ENCODE assay signal across 15 cellular contexts in the genomic region with DNA sequence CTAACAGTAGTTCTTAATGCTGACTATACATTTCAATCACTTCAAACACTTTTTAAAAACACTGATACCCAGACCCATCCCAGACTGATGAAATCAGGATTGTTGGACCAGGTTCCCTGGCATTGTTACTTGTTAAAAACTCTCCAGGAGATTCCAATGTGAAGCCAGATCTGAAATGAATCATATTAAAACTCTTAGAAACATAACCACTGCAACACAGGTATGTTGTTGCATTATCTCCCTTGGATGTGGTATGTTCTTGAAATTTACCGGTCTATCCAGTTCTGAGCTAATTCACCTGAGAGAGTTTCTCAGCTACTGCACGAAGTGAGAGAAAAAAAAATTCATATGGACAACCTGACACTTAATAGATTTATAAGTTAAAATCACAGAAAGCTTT. TPM values are rescaled to one million over a fixed set of nuclear protein-coding genes. Genes with fewer than 3 reads are reported as not detected.
DNase-seq lines count a peak whose midpoint lies in the region; ATAC-seq, FAIRE-seq and TF ChIP-seq lines count a peak whose summit lies in the region.
"Had no signal": no experiment of that assay in that cellular context is flagged by ENCODE, and none has a peak within 500 bp of the region (broad histone marks: within the 10 kb centered on the region; RNA-seq: fewer than 3 reads in every experiment).

No MANE protein-coding gene starts in this region.

- H3K27me3 ChIP-seq in MG63 (no peaks in the 10 kb centered on the region), upper lobe of left lung (no peaks in the 10 kb centered on the region)
- H3K27me3 ChIP-seq: BLaER1 treated with 17β-estradiol and CSF1 and Interleukin-3, amounts not matched to agents 10 nM and 100 nM had no signal

- ATAC-seq in naive B cell (ENCODE audit: low read depth in 2 of 2), result no peak
- ATAC-seq in upper lobe of left lung (ENCODE audit: low FRiP score in 2 of 2), result peak; percentile 12 to 43
- ATAC-seq in effector memory CD8-positive, alpha-beta T cell (replicated peaks), result no peak
- ATAC-seq: PC-3 had no signal

- FAIRE-seq in H54 (lab: Jason Lieb, UNC), result no peak

- peaks cover 12% of the 10 kb centered on the region for H3K4me1 Mint-ChIP-seq in chondrocyte (ENCODE audit: low read depth)
- H3K4me1 Mint-ChIP-seq in naive B cell, result peaks cover 17 to 69% (median 27%) of the 10 kb centered on the region in 3 donors
- no peaks in the 10 kb centered on the region for H3K4me1 Mint-ChIP-seq in effector memory CD8-positive, alpha-beta T cell (ENCODE audit: low read depth in 2 of 2)

- WGBS in upper lobe of left lung, 2 donors, result 60 to 81% methylated on average over 2 of the region's 2 CpGs

- H3K9me3 Mint-ChIP-seq in chondrocyte (ENCODE audit: low read depth) (no peaks in the 10 kb centered on the region), naive B cell (peaks cover 0 to 18% (median 11%) of the 10 kb centered on the region in 7 donors)
- peaks cover 0 to 2% of the 10 kb centered on the region in 2 donors for H3K9me3 Mint-ChIP-seq in effector memory CD8-positive, alpha-beta T cell

- H3K4me1 ChIP-seq in upper lobe of left lung, result peaks cover 0 to 15% (median 7%) of the 10 kb centered on the region in 4 donors

- TF ChIP-seq CTCF in chondrocyte (IDR thresholded peaks at IDR 0.05), result no peak
- TF ChIP-seq CTCF in upper lobe of left lung (IDR thresholded peaks at IDR 0.05), result no peak

- no peak overlapping the region for H3K27ac ChIP-seq in upper lobe of left lung
- H3K27ac ChIP-seq: BLaER1 treated with 17β-estradiol and CSF1 and Interleukin-3, amounts not matched to agents 10 nM and 100 nM had no signal

- H3K36me3 ChIP-seq in MG63 (peaks cover 2% of the 10 kb centered on the region), upper lobe of left lung (no peaks in the 10 kb centered on the region)

- H3K27ac Mint-ChIP-seq in chondrocyte (ENCODE audit: unreplicated experiment) (peak overlapping the region; percentile 25), naive B cell (peak overlapping the region in 4 of 6 donors; percentile 41 to 78 (median 60))
- H3K27ac Mint-ChIP-seq in effector memory CD8-positive, alpha-beta T cell, result no peak overlapping the region

- H3K27me3 Mint-ChIP-seq in chondrocyte (ENCODE audit: low read depth), result no peaks in the 10 kb centered on the region
- H3K27me3 Mint-ChIP-seq in naive B cell, result no peaks in the 10 kb centered on the region
- H3K27me3 Mint-ChIP-seq in effector memory CD8-positive, alpha-beta T cell, result no peaks in the 10 kb centered on the region

- H3K9me3 ChIP-seq in MG63, result peaks cover 7% of the 10 kb centered on the region
- peaks cover 0 to 3% (median 0%) of the 10 kb centered on the region in 4 donors for H3K9me3 ChIP-seq in upper lobe of left lung

- H3K4me3 ChIP-seq in MG63 (peak overlapping the region; percentile 20), upper lobe of left lung (no peak overlapping the region)
- H3K4me3 ChIP-seq: BLaER1 treated with 17β-estradiol and CSF1 and Interleukin-3, amounts not matched to agents 10 nM and 100 nM had no signal

- TF ChIP-seq POLR2A in upper lobe of left lung (IDR thresholded peaks at IDR 0.05) (no peak), H54 (IDR thresholded peaks at IDR 0.05; ENCODE audit: low read depth, low read length) (no peak)

- H3K36me3 Mint-ChIP-seq in chondrocyte (ENCODE audit: low read depth), result peaks cover 2% of the 10 kb centered on the region
- H3K36me3 Mint-ChIP-seq in naive B cell, result peaks cover 22 to 36% of the 10 kb centered on the region in 2 donors
- no peaks in the 10 kb centered on the region for H3K36me3 Mint-ChIP-seq in effector memory CD8-positive, alpha-beta T cell (ENCODE audit: insufficient read depth)

- no peak overlapping the region for H3K4me3 Mint-ChIP-seq in chondrocyte (ENCODE audit: unreplicated experiment)
- no peak overlapping the region for H3K4me3 Mint-ChIP-seq in naive B cell
- H3K4me3 Mint-ChIP-seq in effector memory CD8-positive, alpha-beta T cell, result no peak overlapping the region

- TF ChIP-seq EP300 in upper lobe of left lung (IDR thresholded peaks at IDR 0.05), result no peak

- peak; percentile 17 for DNase-seq in MG63
- no peak for DNase-seq in chondrocyte (ENCODE audit: low spot score)
- no peak for DNase-seq in naive B cell
- no peak for DNase-seq in upper lobe of left lung
- DNase-seq in NCI-H510A treated with DMSO at 0.1 percent for 48 hours (lab: John Stamatoyannopoulos, UW), result no peak
- DNase-seq in effector memory CD8-positive, alpha-beta T cell, result no peak
- DNase-seq in H54 (ENCODE audit: insufficient read length, low spot score), result no peak
- DNase-seq: GOT3, MM.1S, NCI-H1105 treated with DMSO at 0.1 percent for 48 hours, NCI-H187, NCI-H446, NCI-H748 treated with DMSO at 0.1 percent for 48 hours, PC-3 had no signal

RNA-seq across cellular contexts. Expression of a gene that starts 21.8 kb away (rescaled TPM):
- 9.5 and 16.0 TPM in 2 replicates for total RNA-seq in MG63 (2014; rRNA removed; shearing (Covaris generic); ENCODE audit: low replicate concordance)
- 25.4 to 35.7 TPM (median 29.6 TPM) in 3 replicates for total RNA-seq in chondrocyte
- 100 to 1,000 TPM; 402 to 547 (median 433) TPM for polyA plus RNA-seq in naive B cell (ENCODE audit: low read depth in 6 of 6)
- total RNA-seq in upper lobe of left lung, result 10 to 100 TPM; 20.5 to 46.2 (median 35.8) TPM

Comparison
In these comparisons a context has a peak if more than half of its experiments do, and no peak if none do; other contexts are left out.
1. H3K27ac Mint-ChIP-seq: peak in chondrocyte (single experiment) and naive B cell (4 of 6); none in effector memory CD8-positive, alpha-beta T cell (0 of 2).
2. ATAC-seq: peak in upper lobe of left lung (2 of 2); none in naive B cell (0 of 2) and effector memory CD8-positive, alpha-beta T cell (single experiment).